Comparison of ENCODE assay signal across 9 cellular contexts in genomic region chr6:49549691-49550412, GRCh38. TPM values are rescaled to one million over a fixed set of nuclear protein-coding genes. Genes with fewer than 3 reads are reported as not detected.
A peak's percentile ranks its signal among the peaks of the same experiment; 100 is the strongest.
DNase-seq lines count a peak whose midpoint lies in the region; ATAC-seq and TF ChIP-seq lines count a peak whose summit lies in the region.
"Had no signal": no experiment of that assay in that cellular context is flagged by ENCODE, and none has a peak within 500 bp of the region (broad histone marks: within the 10 kb centered on the region; RNA-seq: fewer than 3 reads in every experiment).

No MANE protein-coding gene starts in this region.

- intact Hi-C loops in MCF 10A (cut with micrococcal nuclease) (loop anchor here (1.0 to 2.0 kb wide), 3 partner anchors 9 to 723 kb away; no protein-coding TSS in a partner anchor), lower leg skin (cut with DNase I; ENCODE audit: low total_unique reads) (no loop called here)

- no peaks in the 10 kb centered on the region for H3K36me3 Mint-ChIP-seq in activated CD8-positive, alpha-beta memory T cell treated with anti-CD3 and anti-CD28 coated beads, Interleukin-2, amount 10 ng/mL, durations not matched to agents 7 days and 5 days
- peaks cover 5% of the 10 kb centered on the region for H3K36me3 Mint-ChIP-seq in MCF 10A (ENCODE audit: insufficient read depth, unreplicated experiment)

- DNase-seq in activated CD8-positive, alpha-beta memory T cell treated with anti-CD3 and anti-CD28 coated beads, Interleukin-2, amount 10 ng/mL, durations not matched to agents 7 days and 5 days = no peak
- no peak for DNase-seq in activated CD8-positive, alpha-beta memory T cell treated with anti-CD3 and anti-CD28 coated beads, Interleukin-2, amount 50 U/mL, for 48 hours
- DNase-seq in MCF 10A (ENCODE audit: unreplicated experiment) = no peak
- no peak for DNase-seq in lower leg skin (ENCODE audit: low spot score in 2 of 2)
- DNase-seq in thoracic aorta (ENCODE audit: low spot score) = no peak
- no peak for DNase-seq in NCI-H187 treated with DMSO at 0.1 percent for 48 hours (lab: John Stamatoyannopoulos, UW)
- DNase-seq in Kasumi-1 (lab: John Stamatoyannopoulos, UW) = no peak
- no peak for DNase-seq in amygdala (lab: John Stamatoyannopoulos, UW)

- H3K4me3 ChIP-seq in lower leg skin (ENCODE audit: low read depth, poor library complexity, severe bottlenecking) (peak overlapping the region; percentile 28), thoracic aorta (peak overlapping the region; percentile 65)

- no peaks in the 10 kb centered on the region for H3K9me3 Mint-ChIP-seq in activated CD8-positive, alpha-beta memory T cell treated with anti-CD3 and anti-CD28 coated beads, Interleukin-2, amount 10 ng/mL, durations not matched to agents 7 days and 5 days (ENCODE audit: low read depth)
- no peaks in the 10 kb centered on the region for H3K9me3 Mint-ChIP-seq in MCF 10A (ENCODE audit: unreplicated experiment)

- CTCF ChIA-PET in activated CD8-positive, alpha-beta memory T cell treated with anti-CD3 and anti-CD28 coated beads, Interleukin-2, amount 10 ng/mL, durations not matched to agents 7 days and 5 days (lab: Charles Lee) = interaction anchor here (1.2 to 2.3 kb wide), 3 partner anchors 18 to 299 kb away, joined by 3 to 9 read pairs (median 3); no protein-coding TSS in a partner anchor
- CTCF ChIA-PET in MCF 10A (lab: Yijun Ruan, JAX) = interaction anchor here (0.8 to 4.7 kb wide), 8 partner anchors 8 to 1874 kb away, joined by 3 to 41 read pairs (median 7); no protein-coding TSS in a partner anchor

- H3K36me3 ChIP-seq in thoracic aorta = no peaks in the 10 kb centered on the region

- no peak for TF ChIP-seq POLR2A in lower leg skin (IDR thresholded peaks at IDR 0.05)

- no peak overlapping the region for H3K27ac Mint-ChIP-seq in activated CD8-positive, alpha-beta memory T cell treated with anti-CD3 and anti-CD28 coated beads, Interleukin-2, amount 10 ng/mL, durations not matched to agents 7 days and 5 days
- H3K27ac Mint-ChIP-seq in MCF 10A (ENCODE audit: low read depth, unreplicated experiment) = peak overlapping the region; percentile 77

- BruUV-seq in MCF 10A (replicated peaks; lab: Mats Ljungman, UMichigan) = no TSS peak

- peaks cover 3 to 16% of the 10 kb centered on the region in 2 donors for H3K4me1 ChIP-seq in thoracic aorta (ENCODE audit: control insufficient read depth in 1 of 2, low read depth in 2 of 2)

- H3K4me3 Mint-ChIP-seq in activated CD8-positive, alpha-beta memory T cell treated with anti-CD3 and anti-CD28 coated beads, Interleukin-2, amount 10 ng/mL, durations not matched to agents 7 days and 5 days = peak overlapping the region; percentile 66
- H3K4me3 Mint-ChIP-seq in MCF 10A (ENCODE audit: unreplicated experiment) = peak overlapping the region; percentile 90

- no peak for TF ChIP-seq CTCF in MCF 10A (IDR thresholded peaks at IDR 0.05; ENCODE audit: unreplicated experiment)
- no peak for TF ChIP-seq CTCF in lower leg skin (IDR thresholded peaks at IDR 0.05)
- no peak for TF ChIP-seq CTCF in thoracic aorta (IDR thresholded peaks at IDR 0.05)

- POLR2A ChIA-PET in MCF 10A (lab: Yijun Ruan, JAX) = interaction anchor here (0.6 to 5.7 kb wide), 10 partner anchors 8 to 1020 kb away, joined by 3 to 216 read pairs (median 4); no protein-coding TSS in a partner anchor

- H3K27ac ChIP-seq in thoracic aorta = no peak overlapping the region

- no peaks in the 10 kb centered on the region for H3K9me3 ChIP-seq in thoracic aorta

- H3K27me3 ChIP-seq in thoracic aorta (replicated peaks; ENCODE audit: insufficient read depth) = no peaks in the 10 kb centered on the region

- H3K27me3 Mint-ChIP-seq in activated CD8-positive, alpha-beta memory T cell treated with anti-CD3 and anti-CD28 coated beads, Interleukin-2, amount 10 ng/mL, durations not matched to agents 7 days and 5 days = peaks cover 58% of the 10 kb centered on the region
- no peaks in the 10 kb centered on the region for H3K27me3 Mint-ChIP-seq in MCF 10A (ENCODE audit: insufficient read depth, unreplicated experiment)

- 46 to 69% methylated on average over 15 of the region's 16 CpGs for WGBS in lower leg skin, 2 donors

- peaks cover 18% of the 10 kb centered on the region for H3K4me1 Mint-ChIP-seq in activated CD8-positive, alpha-beta memory T cell treated with anti-CD3 and anti-CD28 coated beads, Interleukin-2, amount 10 ng/mL, durations not matched to agents 7 days and 5 days
- H3K4me1 Mint-ChIP-seq in MCF 10A (ENCODE audit: insufficient read depth, unreplicated experiment) = peaks cover 25% of the 10 kb centered on the region

- no peak for ATAC-seq in activated CD8-positive, alpha-beta memory T cell treated with anti-CD3 and anti-CD28 coated beads, Interleukin-2, amount 10 ng/mL, durations not matched to agents 7 days and 5 days
- ATAC-seq in thoracic aorta (ENCODE audit: insufficient number of reproducible peaks, low FRiP score, low read depth) = no peak

RNA-seq across cellular contexts. Expression of gene C6orf141, which starts 0.6 kb away (rescaled TPM):
- not detected for total RNA-seq in activated CD8-positive, alpha-beta memory T cell treated with anti-CD3 and anti-CD28 coated beads, Interleukin-2, amount 10 ng/mL, durations not matched to agents 7 days and 5 days
- total RNA-seq in MCF 10A (2022) = 29.9 and 37.0 TPM in 2 replicates
- total RNA-seq in lower leg skin = 10 to 100 TPM in 2 of 4 donors, 1 to 10 TPM in 2; 4.2 to 25.6 (median 9.5) TPM
- under 1 TPM; 0.42 to 0.54 TPM for total RNA-seq in thoracic aorta

RNA-seq across cellular contexts. Expression of gene GLYATL3, which starts 50.1 kb away (rescaled TPM):
- total RNA-seq in activated CD8-positive, alpha-beta memory T cell treated with anti-CD3 and anti-CD28 coated beads, Interleukin-2, amount 10 ng/mL, durations not matched to agents 7 days and 5 days = not detected
- total RNA-seq in MCF 10A (2022) (not detected in 2 replicates), lower leg skin (not detected), thoracic aorta (not detected)
- total RNA-seq: HT1080 had no signal
